Comparison of ENCODE assay signal across 8 cellular contexts in the genomic region with DNA sequence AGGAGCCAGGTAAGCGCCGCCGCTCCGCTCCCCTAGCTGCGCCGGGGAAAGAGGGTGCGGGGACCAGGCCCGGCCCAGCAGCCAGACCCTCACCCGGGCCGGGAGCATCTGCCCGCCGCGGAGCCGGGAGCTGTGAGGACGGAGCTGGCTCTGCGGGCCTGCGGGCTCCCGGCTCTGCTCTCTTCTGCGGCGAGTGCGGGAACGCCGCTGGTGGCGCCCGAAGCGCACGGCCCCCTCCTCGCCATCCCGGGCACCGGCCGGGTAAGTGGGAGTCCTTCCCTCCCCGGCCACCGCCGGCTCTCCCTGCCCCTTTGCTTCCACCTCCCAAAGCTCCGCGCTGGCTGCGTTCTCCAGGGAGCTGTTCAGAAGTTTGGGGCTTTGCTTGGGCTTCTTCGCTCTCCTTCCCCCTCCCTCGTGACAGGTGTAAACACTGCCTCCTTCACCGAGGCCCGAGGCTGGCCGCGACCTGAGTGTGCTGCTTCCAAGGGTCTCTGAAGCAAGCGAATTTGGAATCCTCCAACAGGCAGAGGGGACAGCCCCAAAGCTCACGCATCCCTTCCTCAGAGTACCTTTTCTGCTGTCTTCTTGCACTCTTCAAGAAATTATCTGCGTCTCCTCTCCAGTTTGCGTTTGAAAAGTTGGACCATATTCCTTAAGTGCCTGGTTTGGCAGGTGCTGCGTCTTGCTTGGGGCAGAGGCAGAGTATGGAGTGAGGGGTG. TPM values are rescaled to one million over a fixed set of nuclear protein-coding genes. Genes with fewer than 3 reads are reported as not detected.
A peak's percentile ranks its signal among the peaks of the same experiment; 100 is the strongest.
DNase-seq lines count a peak whose midpoint lies in the region; ATAC-seq and TF ChIP-seq lines count a peak whose summit lies in the region.

No MANE protein-coding gene starts in this region.

- H3K4ac ChIP-seq in mesendoderm (ENCODE audit: low read depth, low read length) = no peak overlapping the region

- peaks cover 3% of the 10 kb centered on the region; the same call in 1 of the 2 replicates for H3K36me3 ChIP-seq in WERI-Rb-1
- no peaks in the 10 kb centered on the region for H3K36me3 ChIP-seq in ectodermal cell (ENCODE audit: control insufficient read depth, insufficient read depth, low read length)
- no peaks in the 10 kb centered on the region for H3K36me3 ChIP-seq in mesendoderm (ENCODE audit: control insufficient read depth, insufficient read depth, low read length)

- H3K23ac ChIP-seq in mesendoderm (ENCODE audit: low read length) = peak overlapping the region; percentile 75

- TF ChIP-seq CTCF in WERI-Rb-1 (IDR thresholded peaks at IDR 0.05; ENCODE audit: low read depth, low read length) (no peak), GM20000 (IDR thresholded peaks at IDR 0.05; ENCODE audit: extremely low read depth, missing control alignments) (no peak)

- peaks cover 6% of the 10 kb centered on the region for H3K79me1 ChIP-seq in mesendoderm (ENCODE audit: low read length)

- no peak overlapping the region for H2AK5ac ChIP-seq in mesendoderm (ENCODE audit: low read length)

- peak overlapping the region; percentile 97 for H3K4me3 Mint-ChIP-seq in stimulated activated naive CD8-positive, alpha-beta T cell treated with anti-CD3 and anti-CD28 coated beads, Interleukin-15, Interleukin-2, amounts not matched to agents 100 ng/mL and 50 ng/mL, for 24 hours

- peak; percentile 10 for ATAC-seq in GM19324 (IDR thresholded peaks at IDR 0.05; ENCODE audit: low FRiP score, unreplicated experiment)
- peak; percentile 0 for ATAC-seq in HG03457 (IDR thresholded peaks at IDR 0.05; ENCODE audit: unreplicated experiment)

- H2BK15ac ChIP-seq in mesendoderm (replicated peaks; ENCODE audit: low read depth) = no peak overlapping the region

- H3K4me3 ChIP-seq in WERI-Rb-1 (ENCODE audit: low read depth, low read length) (peak overlapping the region; percentile 99), ectodermal cell (ENCODE audit: insufficient read depth, low read depth, low read length) (peak overlapping the region; percentile 89), mesendoderm (ENCODE audit: low read length) (peak overlapping the region; percentile 88)

- H3K4me2 ChIP-seq in mesendoderm (ENCODE audit: low read length) = peak overlapping the region; percentile 90

- H3K9ac ChIP-seq in mesendoderm (ENCODE audit: low read length) = peak overlapping the region; percentile 83

- peak overlapping the region; percentile 65 for H3K27ac ChIP-seq in WERI-Rb-1
- H3K27ac ChIP-seq in ectodermal cell (ENCODE audit: insufficient read depth, low read depth, low read length, poor library complexity, severe bottlenecking) = peak overlapping the region; percentile 51
- H3K27ac ChIP-seq in mesendoderm (ENCODE audit: low read depth, low read length) = peak overlapping the region; percentile 76

- H3K4me1 ChIP-seq in ectodermal cell (ENCODE audit: control insufficient read depth, insufficient read depth, low read length) (no peaks in the 10 kb centered on the region), mesendoderm (ENCODE audit: control insufficient read depth, low read depth, low read length) (no peaks in the 10 kb centered on the region)

- H4K5ac ChIP-seq in mesendoderm (ENCODE audit: low read length) = no peak overlapping the region

- DNase-seq in AG20443 (ENCODE audit: low spot score) (peak; percentile 61), WERI-Rb-1 (peak; percentile 46), mesendoderm (peak; percentile 74), GM20000 (ENCODE audit: low spot score) (no peak)

- H3K27me3 Mint-ChIP-seq in stimulated activated naive CD8-positive, alpha-beta T cell treated with anti-CD3 and anti-CD28 coated beads, Interleukin-15, Interleukin-2, amounts not matched to agents 100 ng/mL and 50 ng/mL, for 24 hours = no peaks in the 10 kb centered on the region

- H3K9me3 ChIP-seq in WERI-Rb-1 (ENCODE audit: severe bottlenecking) = no peaks in the 10 kb centered on the region
- no peaks in the 10 kb centered on the region for H3K9me3 ChIP-seq in ectodermal cell (ENCODE audit: control insufficient read depth, low read length)

- 0 to 1% methylated on average over 48 of the region's 48 CpGs for WGBS in ectodermal cell, 2 experiments
- no CpG with 5 or more reads among the region's 48 CpGs for WGBS in mesendoderm (ENCODE audit: extremely low coverage, insufficient coverage, low lambda C conversion rate)

- peak overlapping the region; percentile 94 for H3K56ac ChIP-seq in mesendoderm (ENCODE audit: low read length)

- no peak overlapping the region for H2BK120ac ChIP-seq in mesendoderm (ENCODE audit: low read depth, low read length)

- peak overlapping the region; percentile 100 for H3K27ac Mint-ChIP-seq in stimulated activated naive CD8-positive, alpha-beta T cell treated with anti-CD3 and anti-CD28 coated beads, Interleukin-15, Interleukin-2, amounts not matched to agents 100 ng/mL and 50 ng/mL, for 24 hours

- H3K79me2 ChIP-seq in mesendoderm (ENCODE audit: control insufficient read depth, insufficient read depth, low read length) = peaks cover 7% of the 10 kb centered on the region

- H3K27me3 ChIP-seq in WERI-Rb-1 (ENCODE audit: insufficient read depth, low read depth, severe bottlenecking) (no peaks in the 10 kb centered on the region), ectodermal cell (ENCODE audit: control insufficient read depth, insufficient read depth, low read length, poor library complexity, severe bottlenecking) (peaks cover 6% of the 10 kb centered on the region), mesendoderm (ENCODE audit: insufficient read depth, low read length, poor library complexity) (no peaks in the 10 kb centered on the region)

- H3K18ac ChIP-seq in mesendoderm (ENCODE audit: low read length) = peak overlapping the region; percentile 51

- peaks cover 13% of the 10 kb centered on the region for H3K36me3 Mint-ChIP-seq in stimulated activated naive CD8-positive, alpha-beta T cell treated with anti-CD3 and anti-CD28 coated beads, Interleukin-15, Interleukin-2, amounts not matched to agents 100 ng/mL and 50 ng/mL, for 24 hours (ENCODE audit: low read depth)

- H3K9me3 Mint-ChIP-seq in stimulated activated naive CD8-positive, alpha-beta T cell treated with anti-CD3 and anti-CD28 coated beads, Interleukin-15, Interleukin-2, amounts not matched to agents 100 ng/mL and 50 ng/mL, for 24 hours = no peaks in the 10 kb centered on the region

- H2BK5ac ChIP-seq in mesendoderm (ENCODE audit: low read length) = no peak overlapping the region

- peak overlapping the region; percentile 82 for H4K8ac ChIP-seq in mesendoderm (ENCODE audit: low read depth, low read length)

- peaks cover 53% of the 10 kb centered on the region for H3K4me1 Mint-ChIP-seq in stimulated activated naive CD8-positive, alpha-beta T cell treated with anti-CD3 and anti-CD28 coated beads, Interleukin-15, Interleukin-2, amounts not matched to agents 100 ng/mL and 50 ng/mL, for 24 hours (ENCODE audit: low read depth)

RNA-seq across cellular contexts. Expression of gene AFTPH, which starts 0.6 kb away (rescaled TPM):
- polyA plus RNA-seq in ectodermal cell (2013, experiment 1 of 4) = 19.5 TPM
- polyA plus RNA-seq in ectodermal cell (2013, experiment 2 of 4) = 19.3 TPM
- polyA plus RNA-seq in ectodermal cell (2013, experiment 3 of 4) = 17.8 TPM
- 19.0 TPM for polyA plus RNA-seq in ectodermal cell (2013, experiment 4 of 4)
- polyA plus RNA-seq in mesendoderm (2013, experiment 1 of 2) = 9.2 TPM
- 10.3 TPM for polyA plus RNA-seq in mesendoderm (2013, experiment 2 of 2)
